In genomic region chr12:27243006-27243405, GRCh38 we compare ENCODE assay signal across 14 cellular contexts. TPM values are rescaled to one million over a fixed set of nuclear protein-coding genes. Genes with fewer than 3 reads are reported as not detected.
A peak's percentile ranks its signal among the peaks of the same experiment; 100 is the strongest.
DNase-seq lines count a peak whose midpoint lies in the region; ATAC-seq, FAIRE-seq and TF ChIP-seq lines count a peak whose summit lies in the region.
"Had no signal": no experiment of that assay in that cellular context is flagged by ENCODE, and none has a peak within 500 bp of the region (broad histone marks: within the 10 kb centered on the region; RNA-seq: fewer than 3 reads in every experiment).

No MANE protein-coding gene starts in this region.

- H3K4me3 ChIP-seq in GM23338 (no peak overlapping the region), H1 (ENCODE audit: extremely low read depth in 1 of 4, insufficient read depth in 2 of 4, low read depth in 3 of 4, low read length in 4 of 4) (no peak overlapping the region), smooth muscle cell (no peak overlapping the region)

- H3K4me1 ChIP-seq in GM23338 (ENCODE audit: insufficient read depth) (peaks cover 28% of the 10 kb centered on the region), H1 (replicated peaks in 1 of 4; ENCODE audit: control insufficient read depth in 3 of 4, insufficient read depth in 4 of 4, low read length in 3 of 4) (peaks cover 0 to 7% (median 1%) of the 10 kb centered on the region in 4 experiments; a peak in 2 of 7 replicates), smooth muscle cell (ENCODE audit: low read depth) (peaks cover 23% of the 10 kb centered on the region)
- H3K4me1 ChIP-seq: colonic mucosa had no signal

- H3K9me2 ChIP-seq in GM23338 (ENCODE audit: insufficient read depth), result peaks cover 13% of the 10 kb centered on the region

- TF ChIP-seq CTCF in GM23338 (conservative IDR thresholded peaks at IDR 0.05; ENCODE audit: low read depth in 2 of 2) (no peak), H1 (IDR thresholded peaks at IDR 0.05; ENCODE audit: control extremely low read depth in 1 of 3, insufficient read depth in 1 of 3, low read depth in 1 of 3, low read length in 3 of 3) (no peak), smooth muscle cell (IDR thresholded peaks at IDR 0.05; ENCODE audit: borderline replicate concordance, insufficient read depth, poor library complexity, severe bottlenecking) (no peak), GM13976 (IDR thresholded peaks at IDR 0.05; ENCODE audit: borderline replicate concordance, control extremely low read depth, extremely low read depth, insufficient read depth, missing control alignments) (no peak)

- H3K36me3 Mint-ChIP-seq in activated CD4-positive, alpha-beta memory T cell treated with anti-CD3 and anti-CD28 coated beads for 36 hours, result peaks cover 3% of the 10 kb centered on the region
- peaks cover 13% of the 10 kb centered on the region for H3K36me3 Mint-ChIP-seq in activated CD4-positive, alpha-beta memory T cell treated with anti-CD3 and anti-CD28 coated beads, Interleukin-2, amount 10 ng/mL, durations not matched to agents 7 days and 5 days (ENCODE audit: low read depth)
- no peaks in the 10 kb centered on the region for H3K36me3 Mint-ChIP-seq in GM23338 (ENCODE audit: low read depth)

- no peak overlapping the region for H3K4ac ChIP-seq in H1 (replicated peaks; ENCODE audit: insufficient read length, low read depth, low read length)

- peak; percentile 19 for FAIRE-seq in H1 (lab: Jason Lieb, UNC)
- FAIRE-seq: islet of Langerhans had no signal

- no peak for TF ChIP-seq EP300 in H1 (IDR thresholded peaks at IDR 0.05; ENCODE audit: borderline replicate concordance in 1 of 2, low read depth in 2 of 2, low read length in 2 of 2)

- no peaks in the 10 kb centered on the region for H3K27me3 Mint-ChIP-seq in activated CD4-positive, alpha-beta memory T cell treated with anti-CD3 and anti-CD28 coated beads for 36 hours
- H3K27me3 Mint-ChIP-seq in activated CD4-positive, alpha-beta memory T cell treated with anti-CD3 and anti-CD28 coated beads, Interleukin-2, amount 10 ng/mL, durations not matched to agents 7 days and 5 days, result no peaks in the 10 kb centered on the region
- no peaks in the 10 kb centered on the region for H3K27me3 Mint-ChIP-seq in GM23338 (ENCODE audit: insufficient read depth, low read depth, poor library complexity)

- no peak for ATAC-seq in GM23338

- H2AK5ac ChIP-seq in H1 (ENCODE audit: low read depth, low read length), result no peak overlapping the region

- CTCF ChIA-PET in activated CD4-positive, alpha-beta memory T cell treated with anti-CD3 and anti-CD28 coated beads for 36 hours (lab: Charles Lee), result interaction anchor here (0.9 to 2.2 kb wide), 6 partner anchors 63 to 358 kb away, joined by 3 to 5 read pairs (median 4); partner anchors contain the start of gene MED21
- CTCF ChIA-PET in activated CD4-positive, alpha-beta memory T cell treated with anti-CD3 and anti-CD28 coated beads, Interleukin-2, amount 10 ng/mL, durations not matched to agents 7 days and 5 days (lab: Charles Lee), result interaction anchor here (1.5 to 1.6 kb wide), 2 partner anchors 142 to 203 kb away, joined by 3 read pairs; no protein-coding TSS in a partner anchor
- CTCF ChIA-PET in H1 (lab: Charles Lee; ENCODE audit: partially characterized antibody), result interaction anchor here (0.6 to 1.6 kb wide), 4 partner anchors 9 to 65 kb away, joined by 3 to 7 read pairs (median 4); no protein-coding TSS in a partner anchor

- POLR2A ChIA-PET in activated CD4-positive, alpha-beta memory T cell treated with anti-CD3 and anti-CD28 coated beads for 36 hours (lab: Charles Lee), result interaction anchor here (0.5 to 2.1 kb wide), 3 partner anchors 35 to 328 kb away, joined by 3 to 10 read pairs (median 5); no protein-coding TSS in a partner anchor
- POLR2A ChIA-PET in activated CD4-positive, alpha-beta memory T cell treated with anti-CD3 and anti-CD28 coated beads, Interleukin-2, amount 10 ng/mL, durations not matched to agents 7 days and 5 days (lab: Charles Lee), result interaction anchor here (2.5 to 2.7 kb wide), 2 partner anchors 63 to 221 kb away, joined by 9 to 16 read pairs; partner anchors contain the start of gene MED21
- POLR2A ChIA-PET in H1 (lab: Charles Lee; ENCODE audit: partially characterized antibody), result no interaction called here

- no peak overlapping the region for H3K27ac ChIP-seq in GM23338 (ENCODE audit: low read depth)
- no peak overlapping the region for H3K27ac ChIP-seq in H1 (ENCODE audit: low read depth, low read length)
- peak overlapping the region; percentile 80 for H3K27ac ChIP-seq in smooth muscle cell (ENCODE audit: low read depth)

- in situ Hi-C loops in GM13976 (cut with MboI; ENCODE audit: low sequenced_read_pairs, unreplicated experiment), result no loop called here

- H3K56ac ChIP-seq in H1 (replicated peaks; ENCODE audit: insufficient read length, low read depth, low read length), result no peak overlapping the region

- no peak overlapping the region for H2BK5ac ChIP-seq in H1 (ENCODE audit: low read depth, low read length)

- H3K23me2 ChIP-seq in H1 (ENCODE audit: low read depth, low read length), result peaks cover 5% of the 10 kb centered on the region

- H3K14ac ChIP-seq in H1 (ENCODE audit: insufficient read length), result no peak overlapping the region

- H3F3A ChIP-seq in GM23338 (replicated peaks; ENCODE audit: low read depth) (no peaks in the 10 kb centered on the region; the same call in 1 of the 2 replicates), smooth muscle cell (ENCODE audit: low read depth) (peaks cover 20% of the 10 kb centered on the region)

- H3K27ac Mint-ChIP-seq in activated CD4-positive, alpha-beta memory T cell treated with anti-CD3 and anti-CD28 coated beads for 36 hours, result peak overlapping the region; percentile 91
- H3K27ac Mint-ChIP-seq in activated CD4-positive, alpha-beta memory T cell treated with anti-CD3 and anti-CD28 coated beads, Interleukin-2, amount 10 ng/mL, durations not matched to agents 7 days and 5 days, result no peak overlapping the region
- no peak overlapping the region for H3K27ac Mint-ChIP-seq in GM23338

- no peak overlapping the region for H4K5ac ChIP-seq in H1 (ENCODE audit: insufficient read length, low read depth, low read length)

- no peak overlapping the region for H2BK120ac ChIP-seq in H1 (replicated peaks; ENCODE audit: low read depth, low read length)

- no peak overlapping the region for H3K9ac ChIP-seq in H1 (replicated peaks in 1 of 4; ENCODE audit: extremely low read depth in 1 of 4, low read depth in 3 of 4, low read length in 3 of 4)
- no peak overlapping the region for H3K9ac ChIP-seq in smooth muscle cell (ENCODE audit: low read depth)

- peaks cover 53% of the 10 kb centered on the region for H3K4me1 Mint-ChIP-seq in activated CD4-positive, alpha-beta memory T cell treated with anti-CD3 and anti-CD28 coated beads for 36 hours (ENCODE audit: low read depth)
- H3K4me1 Mint-ChIP-seq in activated CD4-positive, alpha-beta memory T cell treated with anti-CD3 and anti-CD28 coated beads, Interleukin-2, amount 10 ng/mL, durations not matched to agents 7 days and 5 days, result peaks cover 47% of the 10 kb centered on the region
- peaks cover 20% of the 10 kb centered on the region for H3K4me1 Mint-ChIP-seq in GM23338

- H4K20me1 ChIP-seq in GM23338 (replicated peaks; ENCODE audit: insufficient read depth), result peaks cover 2% of the 10 kb centered on the region
- H4K20me1 ChIP-seq in H1 (replicated peaks in 1 of 2; ENCODE audit: control insufficient read depth in 1 of 2, insufficient read depth in 2 of 2, low read length in 2 of 2), result no peaks in the 10 kb centered on the region
- H4K20me1 ChIP-seq in smooth muscle cell (ENCODE audit: low read depth), result peaks cover 30% of the 10 kb centered on the region

- no peaks in the 10 kb centered on the region for H3K79me1 ChIP-seq in H1 (ENCODE audit: low read depth, low read length)

- no peak overlapping the region for H2BK12ac ChIP-seq in H1 (ENCODE audit: low read depth, low read length)

- H3K4me2 ChIP-seq in GM23338, result no peak overlapping the region
- H3K4me2 ChIP-seq in H1 (ENCODE audit: insufficient read depth in 1 of 2, low read depth in 2 of 2, low read length in 2 of 2), result no peak overlapping the region; a peak in 1 of 4 replicates
- H3K4me2 ChIP-seq in smooth muscle cell, result no peak overlapping the region

- H3K4me3 Mint-ChIP-seq in activated CD4-positive, alpha-beta memory T cell treated with anti-CD3 and anti-CD28 coated beads for 36 hours, result peak overlapping the region; percentile 100
- no peak overlapping the region for H3K4me3 Mint-ChIP-seq in activated CD4-positive, alpha-beta memory T cell treated with anti-CD3 and anti-CD28 coated beads, Interleukin-2, amount 10 ng/mL, durations not matched to agents 7 days and 5 days
- no peak overlapping the region for H3K4me3 Mint-ChIP-seq in GM23338

- H3K18ac ChIP-seq in H1 (ENCODE audit: extremely low read depth, low read length), result no peak overlapping the region

- no peak for DNase-seq in activated CD4-positive, alpha-beta memory T cell treated with anti-CD3 and anti-CD28 coated beads for 36 hours
- no peak for DNase-seq in activated CD4-positive, alpha-beta memory T cell treated with anti-CD3 and anti-CD28 coated beads, Interleukin-2, amount 10 ng/mL, durations not matched to agents 7 days and 5 days
- DNase-seq in GM23338 (ENCODE audit: low spot score) (no peak), H1 (ENCODE audit: low read depth in 1 of 2, low spot score in 2 of 2) (no peak), smooth muscle cell (lab: John Stamatoyannopoulos, UW; ENCODE audit: unreplicated experiment) (no peak), GM13976 (ENCODE audit: low spot score) (no peak), NCI-H82 (lab: John Stamatoyannopoulos, UW) (no peak), SW 1271 (lab: John Stamatoyannopoulos, UW) (no peak)
- DNase-seq: colonic mucosa, DMS53, NCI-H1417 treated with DMSO at 0.1 percent for 48 hours, NCI-H526, SHP77 had no signal

- no peak overlapping the region for H4K91ac ChIP-seq in H1 (replicated peaks; ENCODE audit: insufficient read length, low read length)

- H2BK15ac ChIP-seq in H1 (ENCODE audit: low read length), result no peak overlapping the region

- H3K36me3 ChIP-seq in GM23338 (ENCODE audit: insufficient read depth) (no peaks in the 10 kb centered on the region), H1 (ENCODE audit: control insufficient read depth in 2 of 4, insufficient read depth in 4 of 4, low read length in 3 of 4) (no peaks in the 10 kb centered on the region), smooth muscle cell (ENCODE audit: low read depth) (no peaks in the 10 kb centered on the region)
- H3K36me3 ChIP-seq: colonic mucosa had no signal

- H2AFZ ChIP-seq in GM23338 (0 out of 2 replicates have a peak overlapping the region, but pooled peaks have one; percentile 83), H1 (ENCODE audit: low read length) (no peak overlapping the region), smooth muscle cell (ENCODE audit: low read depth) (no peak overlapping the region)

- no peak for TF ChIP-seq RAD21 in H1 (IDR thresholded peaks at IDR 0.05 in 1 of 2, conservative IDR thresholded peaks at IDR 0.05 in 1 of 2; ENCODE audit: low read depth in 2 of 2, low read length in 2 of 2)

- no peak overlapping the region for H2BK20ac ChIP-seq in H1 (ENCODE audit: low read length)

- peaks cover 36% of the 10 kb centered on the region for H3K79me2 ChIP-seq in GM23338 (replicated peaks; ENCODE audit: insufficient read depth)
- peaks cover 0 to 34% of the 10 kb centered on the region in 2 experiments; a peak in 3 of 4 replicates for H3K79me2 ChIP-seq in H1 (ENCODE audit: control insufficient read depth in 1 of 2, insufficient read depth in 2 of 2, low read length in 2 of 2)
- H3K79me2 ChIP-seq in smooth muscle cell (ENCODE audit: low read depth), result peaks cover 39% of the 10 kb centered on the region

- H3K27me3 ChIP-seq in GM23338 (ENCODE audit: insufficient read depth) (no peaks in the 10 kb centered on the region), H1 (replicated peaks in 1 of 4; ENCODE audit: control insufficient read depth in 3 of 4, extremely low read depth in 1 of 4, insufficient read depth in 3 of 4, low read length in 3 of 4) (no peaks in the 10 kb centered on the region), smooth muscle cell (ENCODE audit: low read depth) (no peaks in the 10 kb centered on the region)
- H3K27me3 ChIP-seq: colonic mucosa had no signal

- H3K23ac ChIP-seq in H1 (ENCODE audit: insufficient read length), result no peak overlapping the region

- no peak overlapping the region for H4K8ac ChIP-seq in H1 (ENCODE audit: extremely low read depth, insufficient read depth, low read length)

- no peak for TF ChIP-seq POLR2A in H1 (IDR thresholded peaks at IDR 0.05; ENCODE audit: control extremely low read depth in 1 of 2, low read depth in 2 of 2, low read length in 2 of 2)

- no peaks in the 10 kb centered on the region for H3K9me3 Mint-ChIP-seq in activated CD4-positive, alpha-beta memory T cell treated with anti-CD3 and anti-CD28 coated beads for 36 hours
- H3K9me3 Mint-ChIP-seq in activated CD4-positive, alpha-beta memory T cell treated with anti-CD3 and anti-CD28 coated beads, Interleukin-2, amount 10 ng/mL, durations not matched to agents 7 days and 5 days, result no peaks in the 10 kb centered on the region
- H3K9me3 Mint-ChIP-seq in GM23338, result peaks cover 7% of the 10 kb centered on the region; the same call in 1 of the 3 replicates

- intact Hi-C loops in activated CD4-positive, alpha-beta memory T cell treated with anti-CD3 and anti-CD28 coated beads for 36 hours (cut with micrococcal nuclease), result loop anchor here (1.0 kb wide), 2 partner anchors 54 to 63 kb away; no protein-coding TSS in a partner anchor

- WGBS in H1 (ENCODE audit: extremely low coverage in 1 of 2, insufficient coverage in 1 of 2, insufficient read length in 1 of 2, insufficient replicate concordance in 2 of 2, low coverage in 1 of 2, low lambda C conversion rate in 2 of 2, missing lambda C conversion rate in 1 of 2), 2 experiments, result 96% methylated on average over 4 of the region's 4 CpGs; no CpG with 5 or more reads in 1 of the 2 experiments
- 98% methylated on average over 4 of the region's 4 CpGs for WGBS in smooth muscle cell (ENCODE audit: low lambda C conversion rate)

- no peaks in the 10 kb centered on the region for H3K9me3 ChIP-seq in H1 (ENCODE audit: insufficient read depth in 2 of 2, low read depth in 1 of 2, low read length in 1 of 2)
- no peaks in the 10 kb centered on the region for H3K9me3 ChIP-seq in smooth muscle cell (replicated peaks; ENCODE audit: low read depth)
- H3K9me3 ChIP-seq: colonic mucosa had no signal

RNA-seq across cellular contexts. Expression of gene STK38L, which starts 1.1 kb away (rescaled TPM):
- 10 to 100 TPM; 25.1 to 25.2 TPM for total RNA-seq in activated CD4-positive, alpha-beta memory T cell treated with anti-CD3 and anti-CD28 coated beads for 36 hours
- total RNA-seq in activated CD4-positive, alpha-beta memory T cell treated with anti-CD3 and anti-CD28 coated beads, Interleukin-2, amount 10 ng/mL, durations not matched to agents 7 days and 5 days, result 10 to 100 TPM; 19.1 to 25.8 TPM
- 56.5 and 59.7 TPM in 2 replicates for total RNA-seq in GM23338 (2014; rRNA removed; shearing (Covaris generic))
- 28.9 and 31.0 TPM in 2 replicates for polyA plus RNA-seq in GM23338 (2016; fragmentation: Nextera tagmentation; extraction: Ambion mirVana)
- 63.6 and 68.8 TPM in 2 replicates for total RNA-seq in H1 (2021; fragmentation: NEBNext Ultra II Directional; extraction: Animal tissue kit (Norgen Biotek cat#: 25700))
- polyA plus RNA-seq in H1 (2011; rRNA removed), result 3.7 and 8.1 TPM in 2 replicates
- 14.4 TPM for polyA plus RNA-seq in H1 (2011; cell fraction: cytosol; rRNA removed)
- polyA plus RNA-seq in H1 (2011; cell fraction: nucleus; rRNA removed), result 4.1 TPM
- 20.2 to 40.9 TPM (median 24.5 TPM) in 4 replicates for polyA plus RNA-seq in H1 (2012, experiment 1 of 2)
- polyA plus RNA-seq in H1 (2012, experiment 2 of 2), result 1.2 TPM
- polyA plus RNA-seq in H1 (2013, experiment 1 of 2), result 32.4 TPM
- polyA plus RNA-seq in H1 (2013, experiment 2 of 2), result 33.7 TPM
- 12.6 and 16.4 TPM in 2 replicates for polyA minus RNA-seq in H1 (2011; rRNA and poly(A)+ RNA removed)
- 15.7 TPM for polyA minus RNA-seq in H1 (2011; cell fraction: cytosol; rRNA and poly(A)+ RNA removed)
- 21.0 TPM for polyA minus RNA-seq in H1 (2011; cell fraction: nucleus; rRNA and poly(A)+ RNA removed)
- total RNA-seq in smooth muscle cell, result 178 and 190 TPM in 2 replicates
- 57.8 and 82.7 TPM in 2 replicates for polyA plus RNA-seq in smooth muscle cell
